Comparison of ENCODE assay signal across 8 cellular contexts in genomic region chr6:158231551-158232444, GRCh38.
DNase-seq lines count a peak whose midpoint lies in the region; ATAC-seq and TF ChIP-seq lines count a peak whose summit lies in the region.

No MANE protein-coding gene starts in this region.

- H3K27me3 ChIP-seq in foreskin keratinocyte (no peaks in the 10 kb centered on the region), neural progenitor cell (no peaks in the 10 kb centered on the region)

- CTCF ChIA-PET in RWPE1 (lab: Yijun Ruan, JAX) = interaction anchor here (0.6 to 1.2 kb wide), 3 partner anchors 11 to 72 kb away, joined by 3 to 12 read pairs (median 3); no protein-coding TSS in a partner anchor

- peaks cover 31% of the 10 kb centered on the region for H4K20me1 ChIP-seq in neural progenitor cell (ENCODE audit: low read depth)

- H3K27ac ChIP-seq in RWPE1 (peak overlapping the region; percentile 92), foreskin keratinocyte (peak overlapping the region; percentile 2), neural progenitor cell (peak overlapping the region; percentile 83), temporal lobe (ENCODE audit: low read depth, low read length) (peak overlapping the region; percentile 91)

- H2AFZ ChIP-seq in neural progenitor cell (replicated peaks) = peak overlapping the region; percentile 45

- TF ChIP-seq CTCF in RWPE1 (conservative IDR thresholded peaks at IDR 0.05; ENCODE audit: low read depth) (no peak), foreskin keratinocyte (conservative IDR thresholded peaks at IDR 0.05) (no peak), neural progenitor cell (IDR thresholded peaks at IDR 0.05) (no peak)

- peak; percentile 49 for DNase-seq in Caki2 (ENCODE audit: low read depth)
- peak; percentile 63 for DNase-seq in HT1080 (ENCODE audit: low read depth)
- DNase-seq in RWPE1 (ENCODE audit: low spot score) = peak; percentile 74
- DNase-seq in activated effector memory CD4-positive, alpha-beta T cell treated with anti-CD3 and anti-CD28 coated beads, Interleukin-2, amount 50 U/mL, for 16 hours = peak; percentile 91
- DNase-seq in foreskin keratinocyte = peak in 1 of 2 donors; percentile 30
- DNase-seq in neural progenitor cell (ENCODE audit: low spot score) = peak; percentile 92

- H3K4me3 ChIP-seq in neural progenitor cell = peak overlapping the region; percentile 65

- peaks cover 21% of the 10 kb centered on the region for H3K4me1 Mint-ChIP-seq in neural progenitor cell

- peaks cover 6% of the 10 kb centered on the region for H3K27me3 Mint-ChIP-seq in neural progenitor cell (ENCODE audit: insufficient read depth, low read depth)

- POLR2A ChIA-PET in RWPE1 (lab: Yijun Ruan, JAX; ENCODE audit: low non-redundant PET) = no interaction called here

- H3F3A ChIP-seq in neural progenitor cell (ENCODE audit: low read depth) = peaks cover 35% of the 10 kb centered on the region

- no peaks in the 10 kb centered on the region for H3K9me3 Mint-ChIP-seq in neural progenitor cell

- H3K4me3 Mint-ChIP-seq in neural progenitor cell = peak overlapping the region; percentile 89

- peak overlapping the region; percentile 87 for H3K4me2 ChIP-seq in neural progenitor cell

- H3K9me3 ChIP-seq in neural progenitor cell (ENCODE audit: low read depth) = no peaks in the 10 kb centered on the region

- H3K4me1 ChIP-seq in foreskin keratinocyte = peaks cover 7% of the 10 kb centered on the region
- H3K4me1 ChIP-seq in neural progenitor cell = peaks cover 16% of the 10 kb centered on the region

- peaks cover 7% of the 10 kb centered on the region for H3K36me3 Mint-ChIP-seq in neural progenitor cell

- in situ Hi-C loops in Caki2 (cut with HindIII; ENCODE audit: low pct_unique_long_range_greater_than_20kb, low sequenced_read_pairs) = no loop called here

- H3K36me3 ChIP-seq in neural progenitor cell = no peaks in the 10 kb centered on the region

- peak overlapping the region; percentile 50 for H3K9ac ChIP-seq in neural progenitor cell

- peaks cover 61% of the 10 kb centered on the region for H3K79me2 ChIP-seq in neural progenitor cell (ENCODE audit: low read depth)

- peak; percentile 75 for ATAC-seq in GM21360 (IDR thresholded peaks at IDR 0.05; ENCODE audit: unreplicated experiment)
- ATAC-seq in foreskin keratinocyte = peak; percentile 75

- H3K27ac Mint-ChIP-seq in neural progenitor cell = peak overlapping the region; percentile 85

Comparison
In these comparisons a context has a peak if more than half of its experiments do, and no peak if none do; other contexts are left out.
1. H3K27ac ChIP-seq: peak in every context shown above with its lines; median percentile 92 in RWPE1; 91 in temporal lobe; 83 in neural progenitor cell; 2 in foreskin keratinocyte.